ENCODE assay signal across 1 cellular context in the genomic region with DNA sequence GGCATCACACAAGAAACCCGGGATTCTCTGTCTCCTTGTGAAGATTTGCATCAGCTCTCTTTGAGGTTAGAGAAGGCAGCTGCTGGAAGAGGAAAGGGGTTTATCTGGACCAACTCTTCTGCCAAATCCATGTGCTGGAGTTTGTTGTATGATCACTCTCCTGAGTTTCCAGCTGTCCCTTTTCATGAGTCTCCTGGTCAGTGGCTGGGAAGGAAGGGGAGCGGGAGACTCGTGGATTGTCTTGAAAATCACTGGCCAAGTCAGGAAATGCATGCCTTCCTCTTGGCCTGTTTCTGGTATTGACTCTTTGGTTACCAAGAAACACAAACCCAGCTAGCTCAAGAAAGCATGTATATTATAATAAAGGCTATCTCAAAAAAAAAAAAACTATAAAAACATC.
TF ChIP-seq lines count a peak whose summit lies in the region.

No MANE protein-coding gene starts in this region.

TF ChIP-seq in WTC11, 78 proteins besides CTCF, POLR2A, EP300 and RAD21 (continued from another document):
- TF ChIP-seq STAT6 (CRISPR knock-in tag; conservative IDR thresholded peaks at IDR 0.05; ENCODE audit: low read depth) (no peak), TCF7 (CRISPR knock-in tag; IDR thresholded peaks at IDR 0.05; ENCODE audit: low read depth) (no peak)
